26 cellular contexts compared by ENCODE assay signal in the genomic region with DNA sequence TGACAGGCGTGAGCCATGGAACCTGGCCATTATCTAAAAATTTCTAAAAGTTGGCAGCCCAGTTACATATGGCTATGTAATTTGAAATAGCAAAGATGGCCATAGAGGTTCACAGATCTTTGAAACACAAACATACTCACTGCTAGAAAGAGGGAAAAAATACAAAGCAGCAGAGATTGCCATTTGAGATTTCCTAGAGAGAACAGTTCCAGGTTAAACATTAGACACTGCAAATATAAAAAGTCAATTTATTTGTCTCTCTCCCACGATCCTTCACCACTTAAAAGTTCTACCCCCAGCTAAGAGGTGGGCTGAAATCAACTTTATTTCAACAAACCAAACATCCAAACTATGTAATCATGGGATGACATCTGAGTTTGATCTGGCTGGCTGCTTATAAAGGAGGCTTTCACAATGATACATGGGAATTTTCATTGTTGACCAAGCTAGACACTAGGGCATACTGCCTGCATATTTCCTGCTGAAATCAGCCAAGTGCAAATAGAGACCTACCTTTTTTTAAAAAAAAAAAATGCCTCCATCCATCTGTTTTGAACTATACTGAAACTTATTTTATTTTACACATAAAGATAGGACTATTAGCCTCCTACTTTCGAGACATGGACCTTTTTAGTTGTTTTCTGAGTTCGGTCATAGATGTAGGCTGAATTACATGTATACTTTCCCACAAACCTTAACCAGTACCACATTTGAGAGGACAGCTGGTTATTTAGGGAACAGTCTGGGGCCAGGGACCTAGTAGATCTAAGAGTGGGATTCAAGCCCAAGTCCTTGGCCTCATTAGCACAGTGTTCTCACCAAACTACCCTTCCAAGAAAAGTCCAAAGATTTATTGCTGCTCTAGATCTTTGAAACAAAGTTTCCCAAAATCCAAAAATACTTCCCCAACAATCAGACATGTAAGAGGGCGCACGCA. TPM values are rescaled to one million over a fixed set of nuclear protein-coding genes. Genes with fewer than 3 reads are reported as not detected.
A peak's percentile ranks its signal among the peaks of the same experiment; 100 is the strongest.
DNase-seq lines count a peak whose midpoint lies in the region; ATAC-seq and TF ChIP-seq lines count a peak whose summit lies in the region.
"Had no signal": no experiment of that assay in that cellular context is flagged by ENCODE, and none has a peak within 500 bp of the region (broad histone marks: within the 10 kb centered on the region; RNA-seq: fewer than 3 reads in every experiment).

No MANE protein-coding gene starts in this region.

- TF ChIP-seq CTCF in SK-N-SH (IDR thresholded peaks at IDR 0.05), result no peak
- no peak for TF ChIP-seq CTCF in epithelial cell of esophagus (IDR thresholded peaks at IDR 0.05; ENCODE audit: insufficient read depth, low read depth, low read length, missing control alignments)
- no peak for TF ChIP-seq CTCF in left lung (IDR thresholded peaks at IDR 0.05)

- H3K9me3 ChIP-seq in SK-N-SH (no peaks in the 10 kb centered on the region), left lung (peaks cover 0 to 10% of the 10 kb centered on the region in 2 donors), right cardiac atrium (ENCODE audit: control insufficient read depth, low read length) (no peaks in the 10 kb centered on the region)
- H3K9me3 ChIP-seq: lower lobe of right lung had no signal

- H3K79me2 ChIP-seq in SK-N-SH (ENCODE audit: insufficient read depth), result no peaks in the 10 kb centered on the region

- no peak for DNase-seq in SK-N-SH
- DNase-seq in epithelial cell of esophagus (ENCODE audit: low read depth), result peak; percentile 46
- DNase-seq in left lung, result no peak
- no peak for DNase-seq in A172 (ENCODE audit: low spot score)
- no peak for DNase-seq in right cardiac atrium
- DNase-seq in NCI-H510A (lab: John Stamatoyannopoulos, UW), result no peak
- no peak for DNase-seq in SHP77 treated with DMSO at 0.1 percent for 48 hours (lab: John Stamatoyannopoulos, UW)
- DNase-seq: 8988T; activated B cell treated with CpG ODN at 0.5 μM for 24 hours; activated CD8-positive, alpha-beta T cell treated with anti-CD3 and anti-CD28 coated beads for 36 hours; activated naive CD4-positive, alpha-beta T cell; effector CD8-positive, alpha-beta T cell; IMR-90; lower lobe of right lung; NCI-H1436 treated with DMSO at 0.1 percent for 48 hours; NCI-H82; nucleus accumbens; stimulated activated CD8-positive, alpha-beta memory T cell treated with anti-CD3 and anti-CD28 coated beads, Interleukin-4, amount 100 ng/mL, for 48 hours; T-helper 17 cell had no signal

- no peak for TF ChIP-seq RAD21 in SK-N-SH (IDR thresholded peaks at IDR 0.05; ENCODE audit: low read length)

- no peak for ATAC-seq in SK-N-SH treated with all-trans-retinoic acid at 6 μM for 48 hours
- peak; percentile 64 for ATAC-seq in left lung
- no peak for ATAC-seq in right cardiac atrium
- ATAC-seq: activated CD8-positive, alpha-beta T cell treated with anti-CD3 and anti-CD28 coated beads for 36 hours; T-helper 17 cell had no signal

- POLR2A ChIA-PET in SK-N-SH (lab: Yijun Ruan, JAX), result no interaction called here

- no peaks in the 10 kb centered on the region for H4K20me1 ChIP-seq in SK-N-SH (ENCODE audit: insufficient read depth)

- H3K27ac ChIP-seq in SK-N-SH (ENCODE audit: low read depth in 2 of 2, low read length in 1 of 2), result no peak overlapping the region
- H3K27ac ChIP-seq in left lung, result no peak overlapping the region
- no peak overlapping the region for H3K27ac ChIP-seq in right cardiac atrium (ENCODE audit: low read length)
- H3K27ac ChIP-seq: lower lobe of right lung, right atrium auricular region, SJSA1 had no signal

- H2AFZ ChIP-seq in SK-N-SH (ENCODE audit: low read depth), result 0 out of 2 replicates have a peak overlapping the region, but pooled peaks have one; percentile 29

- no peak overlapping the region for H3K9ac ChIP-seq in SK-N-SH

- no peaks in the 10 kb centered on the region for H3K4me1 ChIP-seq in SK-N-SH (ENCODE audit: control insufficient read depth in 1 of 2, insufficient read depth in 2 of 2, low read depth in 1 of 2, low read length in 1 of 2)
- H3K4me1 ChIP-seq in left lung, result no peaks in the 10 kb centered on the region
- H3K4me1 ChIP-seq in right cardiac atrium (ENCODE audit: control insufficient read depth, insufficient read depth, low read length), result no peaks in the 10 kb centered on the region
- H3K4me1 ChIP-seq: lower lobe of right lung, right atrium auricular region, SJSA1 had no signal

- CTCF ChIA-PET in SK-N-SH (lab: Yijun Ruan, JAX), result interaction anchor here (0.9 kb wide), 1 partner anchor 19 kb away, joined by 3 read pairs; no protein-coding TSS in a partner anchor

- H3F3A ChIP-seq in SK-N-SH (replicated peaks; ENCODE audit: insufficient read depth), result no peaks in the 10 kb centered on the region

- H3K36me3 ChIP-seq in SK-N-SH (replicated peaks in 1 of 2; ENCODE audit: control insufficient read depth in 1 of 2, insufficient read depth in 2 of 2, low read length in 1 of 2) (no peaks in the 10 kb centered on the region), left lung (no peaks in the 10 kb centered on the region)
- H3K36me3 ChIP-seq: lower lobe of right lung, right atrium auricular region, SJSA1 had no signal

- no peaks in the 10 kb centered on the region for H3K9me2 ChIP-seq in SK-N-SH

- intact Hi-C loops in left lung (cut with DNase I) (no loop called here), right cardiac atrium (cut with DNase I) (no loop called here)

- TF ChIP-seq EP300 in SK-N-SH (IDR thresholded peaks at IDR 0.05; ENCODE audit: borderline replicate concordance in 1 of 2, low read depth in 1 of 2, low read length in 1 of 2), result no peak

- H3K4me2 ChIP-seq in SK-N-SH, result no peak overlapping the region

- H3K4me3 ChIP-seq in SK-N-SH (ENCODE audit: low read depth in 2 of 2, low read length in 1 of 2) (no peak overlapping the region), epithelial cell of esophagus (ENCODE audit: low read length) (no peak overlapping the region), left lung (no peak overlapping the region), right cardiac atrium (ENCODE audit: low read length) (no peak overlapping the region)
- H3K4me3 ChIP-seq: lower lobe of right lung, right atrium auricular region, SJSA1 had no signal

- WGBS in SK-N-SH (ENCODE audit: low lambda C conversion rate), result 50% methylated on average over 6 of the region's 6 CpGs
- 86% methylated on average over 6 of the region's 6 CpGs for WGBS in right cardiac atrium

- H3K27me3 ChIP-seq in SK-N-SH (ENCODE audit: insufficient read depth), result no peaks in the 10 kb centered on the region
- H3K27me3 ChIP-seq in left lung, result no peaks in the 10 kb centered on the region
- peaks cover 2% of the 10 kb centered on the region for H3K27me3 ChIP-seq in right cardiac atrium (ENCODE audit: control insufficient read depth, insufficient read depth)
- H3K27me3 ChIP-seq: right atrium auricular region, SJSA1 had no signal

TF ChIP-seq in SK-N-SH, 30 proteins besides CTCF, POLR2A, EP300 and RAD21 (continues in another document):
- TF ChIP-seq FOSL2 (IDR thresholded peaks at IDR 0.05; ENCODE audit: borderline replicate concordance, low read depth), result no peak
- no peak for TF ChIP-seq NFIC (IDR thresholded peaks at IDR 0.05; ENCODE audit: borderline replicate concordance)
- TF ChIP-seq SMC3 (IDR thresholded peaks at IDR 0.05; ENCODE audit: low read depth, low read length), result no peak
- no peak for TF ChIP-seq RXRA (IDR thresholded peaks at IDR 0.05; ENCODE audit: borderline replicate concordance, low read depth)
- no peak for TF ChIP-seq SIN3A (IDR thresholded peaks at IDR 0.05; ENCODE audit: borderline replicate concordance, low read depth, low read length)

TF ChIP-seq in SK-N-SH treated with all-trans-retinoic acid at 6 μM for 48 hours, 23 proteins besides CTCF, POLR2A, EP300 and RAD21 (continues in another document):
- no peak for TF ChIP-seq ARNTL (CRISPR knock-in tag; IDR thresholded peaks at IDR 0.05; ENCODE audit: borderline replicate concordance, low read depth)
- TF ChIP-seq ESRRG (CRISPR knock-in tag; IDR thresholded peaks at IDR 0.05), result no peak
- TF ChIP-seq ZNF565 (CRISPR knock-in tag; conservative IDR thresholded peaks at IDR 0.05; ENCODE audit: low read depth), result no peak
- TF ChIP-seq ZNF70 (CRISPR knock-in tag; IDR thresholded peaks at IDR 0.05), result no peak
- TF ChIP-seq ZFP3 (CRISPR knock-in tag; IDR thresholded peaks at IDR 0.05), result no peak
- no peak for TF ChIP-seq ZNF8 (CRISPR knock-in tag; IDR thresholded peaks at IDR 0.05)
- TF ChIP-seq, protein P1, sequence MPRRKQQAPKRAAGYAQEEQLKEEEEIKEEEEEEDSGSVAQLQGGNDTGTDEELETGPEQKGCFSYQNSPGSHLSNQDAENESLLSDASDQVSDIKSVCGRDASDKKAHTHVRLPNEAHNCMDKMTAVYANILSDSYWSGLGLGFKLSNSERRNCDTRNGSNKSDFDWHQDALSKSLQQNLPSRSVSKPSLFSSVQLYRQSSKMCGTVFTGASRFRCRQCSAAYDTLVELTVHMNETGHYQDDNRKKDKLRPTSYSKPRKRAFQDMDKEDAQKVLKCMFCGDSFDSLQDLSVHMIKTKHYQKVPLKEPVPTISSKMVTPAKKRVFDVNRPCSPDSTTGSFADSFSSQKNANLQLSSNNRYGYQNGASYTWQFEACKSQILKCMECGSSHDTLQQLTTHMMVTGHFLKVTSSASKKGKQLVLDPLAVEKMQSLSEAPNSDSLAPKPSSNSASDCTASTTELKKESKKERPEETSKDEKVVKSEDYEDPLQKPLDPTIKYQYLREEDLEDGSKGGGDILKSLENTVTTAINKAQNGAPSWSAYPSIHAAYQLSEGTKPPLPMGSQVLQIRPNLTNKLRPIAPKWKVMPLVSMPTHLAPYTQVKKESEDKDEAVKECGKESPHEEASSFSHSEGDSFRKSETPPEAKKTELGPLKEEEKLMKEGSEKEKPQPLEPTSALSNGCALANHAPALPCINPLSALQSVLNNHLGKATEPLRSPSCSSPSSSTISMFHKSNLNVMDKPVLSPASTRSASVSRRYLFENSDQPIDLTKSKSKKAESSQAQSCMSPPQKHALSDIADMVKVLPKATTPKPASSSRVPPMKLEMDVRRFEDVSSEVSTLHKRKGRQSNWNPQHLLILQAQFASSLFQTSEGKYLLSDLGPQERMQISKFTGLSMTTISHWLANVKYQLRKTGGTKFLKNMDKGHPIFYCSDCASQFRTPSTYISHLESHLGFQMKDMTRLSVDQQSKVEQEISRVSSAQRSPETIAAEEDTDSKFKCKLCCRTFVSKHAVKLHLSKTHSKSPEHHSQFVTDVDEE (CRISPR knock-in tag; IDR thresholded peaks at IDR 0.05), result no peak

RNA-seq across cellular contexts. Expression of a gene that starts 16.6 kb away (rescaled TPM):
- polyA plus RNA-seq in SK-N-SH (2012; rRNA removed) (not detected in 2 replicates), right cardiac atrium (not detected)
- polyA plus RNA-seq in SK-N-SH (2012; cell fraction: cytosol; rRNA removed), result not detected in 2 replicates
- not detected in 2 replicates for polyA plus RNA-seq in SK-N-SH (2012; cell fraction: nucleus; rRNA removed)
- total RNA-seq in left lung (1 to 10 TPM; 8.4 to 9.6 TPM), right cardiac atrium (not detected)
- 0.55 and 0.62 TPM in 2 replicates for total RNA-seq in A172 (2014; rRNA removed; shearing (Covaris generic))
- total RNA-seq: activated B cell treated with CpG ODN at 0.5 μM for 24 hours; activated CD8-positive, alpha-beta T cell treated with anti-CD3 and anti-CD28 coated beads for 36 hours; fibroblast of lung; G401; IMR-90; MCF 10A; right atrium auricular region had no signal
- polyA plus RNA-seq: BJ, IMR-90 had no signal
